Comparison of ENCODE assay signal across 9 cellular contexts in genomic region chr10:47256753-47257336, GRCh38. TPM values are rescaled to one million over a fixed set of nuclear protein-coding genes. Genes with fewer than 3 reads are reported as not detected.
DNase-seq lines count a peak whose midpoint lies in the region; ATAC-seq and TF ChIP-seq lines count a peak whose summit lies in the region.
"Had no signal": no experiment of that assay in that cellular context is flagged by ENCODE, and none has a peak within 500 bp of the region (broad histone marks: within the 10 kb centered on the region; RNA-seq: fewer than 3 reads in every experiment).

No MANE protein-coding gene starts in this region.

- peak; percentile 26 for DNase-seq in stimulated activated CD4-positive, alpha-beta T cell treated with anti-CD3 and anti-CD28 coated beads, Interleukin-1b, Interleukin-23, amount 100 ng/mL, for 48 hours
- no peak for DNase-seq in stimulated activated CD4-positive, alpha-beta T cell treated with anti-CD3 and anti-CD28 coated beads, Interleukin-12 subunit alpha, Interleukin-12 subunit beta, amount 100 ng/mL, for 4 hours
- no peak for DNase-seq in T-helper 2 cell treated with Interferon-gamma antibody and Interleukin-4, amounts not matched to agents 5 μg/mL and 100 μg/mL, for 36 hours (ENCODE audit: low spot score)
- no peak for DNase-seq in effector memory CD8-positive, alpha-beta T cell
- DNase-seq in occipital lobe (lab: John Stamatoyannopoulos, UW) (no peak), chondrocyte (ENCODE audit: low spot score) (no peak), T1000 (lab: John Stamatoyannopoulos, UW) (no peak)

- peaks cover 50% of the 10 kb centered on the region for H3K4me1 Mint-ChIP-seq in T-helper 2 cell treated with Interferon-gamma antibody and Interleukin-4, amounts not matched to agents 5 μg/mL and 100 μg/mL, for 36 hours (ENCODE audit: low read depth)
- peaks cover 10 to 26% of the 10 kb centered on the region in 2 donors for H3K4me1 Mint-ChIP-seq in effector memory CD8-positive, alpha-beta T cell (ENCODE audit: low read depth in 2 of 2)
- H3K4me1 Mint-ChIP-seq in chondrocyte (ENCODE audit: low read depth): peaks cover 38% of the 10 kb centered on the region

- peaks cover 13% of the 10 kb centered on the region for H3K36me3 Mint-ChIP-seq in T-helper 2 cell treated with Interferon-gamma antibody and Interleukin-4, amounts not matched to agents 5 μg/mL and 100 μg/mL, for 36 hours (ENCODE audit: low read depth)
- no peaks in the 10 kb centered on the region for H3K36me3 Mint-ChIP-seq in effector memory CD8-positive, alpha-beta T cell (ENCODE audit: insufficient read depth)
- H3K36me3 Mint-ChIP-seq in chondrocyte (ENCODE audit: low read depth): no peaks in the 10 kb centered on the region

- H3K9me3 Mint-ChIP-seq in T-helper 2 cell treated with Interferon-gamma antibody and Interleukin-4, amounts not matched to agents 5 μg/mL and 100 μg/mL, for 36 hours: peaks cover 7% of the 10 kb centered on the region
- no peaks in the 10 kb centered on the region for H3K9me3 Mint-ChIP-seq in effector memory CD8-positive, alpha-beta T cell
- no peaks in the 10 kb centered on the region for H3K9me3 Mint-ChIP-seq in chondrocyte (ENCODE audit: low read depth)

- no peaks in the 10 kb centered on the region for H3K27me3 Mint-ChIP-seq in T-helper 2 cell treated with Interferon-gamma antibody and Interleukin-4, amounts not matched to agents 5 μg/mL and 100 μg/mL, for 36 hours (ENCODE audit: low read depth)
- H3K27me3 Mint-ChIP-seq in effector memory CD8-positive, alpha-beta T cell: no peaks in the 10 kb centered on the region
- H3K27me3 Mint-ChIP-seq in chondrocyte (ENCODE audit: low read depth): no peaks in the 10 kb centered on the region

- H3K27ac Mint-ChIP-seq in T-helper 2 cell treated with Interferon-gamma antibody and Interleukin-4, amounts not matched to agents 5 μg/mL and 100 μg/mL, for 36 hours: peak overlapping the region; percentile 87
- peak overlapping the region; percentile 42 to 92 for H3K27ac Mint-ChIP-seq in effector memory CD8-positive, alpha-beta T cell
- no peak overlapping the region for H3K27ac Mint-ChIP-seq in chondrocyte (ENCODE audit: unreplicated experiment)

- peak overlapping the region; percentile 64 for H3K4me3 Mint-ChIP-seq in T-helper 2 cell treated with Interferon-gamma antibody and Interleukin-4, amounts not matched to agents 5 μg/mL and 100 μg/mL, for 36 hours
- H3K4me3 Mint-ChIP-seq in effector memory CD8-positive, alpha-beta T cell: peak overlapping the region in 1 of 2 donors; percentile 74
- H3K4me3 Mint-ChIP-seq in chondrocyte (ENCODE audit: unreplicated experiment): no peak overlapping the region

- peak; percentile 39 for ATAC-seq in effector memory CD8-positive, alpha-beta T cell (replicated peaks)
- ATAC-seq in GM19328 (IDR thresholded peaks at IDR 0.05; ENCODE audit: unreplicated experiment): no peak

- no peak for TF ChIP-seq CTCF in chondrocyte (IDR thresholded peaks at IDR 0.05)

RNA-seq across cellular contexts. Expression of gene GDF10, which starts 43.2 kb away (rescaled TPM):
- total RNA-seq in occipital lobe: 3.1 TPM
- total RNA-seq in chondrocyte: 0.31 to 3.2 TPM (median 0.67 TPM) in 3 replicates
- total RNA-seq: mononuclear cell had no signal
